In genomic region chr1:154973344-154974085, GRCh38 we compare ENCODE assay signal across 8 cellular contexts. TPM values are rescaled to one million over a fixed set of nuclear protein-coding genes. Genes with fewer than 3 reads are reported as not detected.
DNase-seq lines count a peak whose midpoint lies in the region; ATAC-seq and TF ChIP-seq lines count a peak whose summit lies in the region.

No MANE protein-coding gene starts in this region.

- H4K20me1 ChIP-seq in SK-N-SH (ENCODE audit: insufficient read depth) = peaks cover 10% of the 10 kb centered on the region; the same call in 1 of the 2 replicates

- H3K9me3 ChIP-seq in SK-N-SH = no peaks in the 10 kb centered on the region
- no peaks in the 10 kb centered on the region for H3K9me3 ChIP-seq in suprapubic skin

- H2AFZ ChIP-seq in SK-N-SH (ENCODE audit: low read depth) = no peak overlapping the region

- H3K4me1 ChIP-seq in SK-N-SH (ENCODE audit: control insufficient read depth in 1 of 2, insufficient read depth in 2 of 2, low read depth in 1 of 2, low read length in 1 of 2) (peaks cover 27 to 61% of the 10 kb centered on the region in 2 experiments), suprapubic skin (peaks cover 78% of the 10 kb centered on the region)

- peak; percentile 84 for DNase-seq in AG20443 (ENCODE audit: low spot score)
- DNase-seq in NCI-H1105 (lab: John Stamatoyannopoulos, UW) = peak; percentile 89
- peak; percentile 75 for DNase-seq in SK-N-SH
- peak; percentile 94 to 97 for DNase-seq in activated naive CD4-positive, alpha-beta T cell treated with anti-CD3 and anti-CD28 coated beads, Interleukin-2, amount 50 U/mL, for 72 hours (ENCODE audit: low spot score in 2 of 2)
- peak; percentile 95 for DNase-seq in glutamatergic neuron
- peak; percentile 98 for DNase-seq in omental fat pad (ENCODE audit: low spot score)
- DNase-seq in suprapubic skin (ENCODE audit: low spot score in 2 of 2) = peak; percentile 100

- peak; percentile 33 for TF ChIP-seq RAD21 in SK-N-SH (IDR thresholded peaks at IDR 0.05; ENCODE audit: low read length)

- POLR2A ChIA-PET in SK-N-SH (lab: Yijun Ruan, JAX) = interaction anchor here (0.7 to 3.1 kb wide), 7 partner anchors 9 to 26 kb away, joined by 3 to 13 read pairs (median 3); partner anchors contain the start of genes FLAD1, LENEP, PBXIP1 and PYGO2

- peaks cover 36% of the 10 kb centered on the region for H3F3A ChIP-seq in SK-N-SH (replicated peaks; ENCODE audit: insufficient read depth)

- H3K4me3 Mint-ChIP-seq in glutamatergic neuron (ENCODE audit: unreplicated experiment) = peak overlapping the region; percentile 82

- peaks cover 5 to 17% of the 10 kb centered on the region in 2 donors for H3K36me3 Mint-ChIP-seq in activated naive CD4-positive, alpha-beta T cell treated with anti-CD3 and anti-CD28 coated beads, Interleukin-2, amount 50 U/mL, for 72 hours
- no peaks in the 10 kb centered on the region for H3K36me3 Mint-ChIP-seq in glutamatergic neuron (ENCODE audit: unreplicated experiment)

- peaks cover 27% of the 10 kb centered on the region for H3K4me1 Mint-ChIP-seq in glutamatergic neuron (ENCODE audit: low read depth, unreplicated experiment)

- H3K27me3 ChIP-seq in SK-N-SH (ENCODE audit: insufficient read depth) (no peaks in the 10 kb centered on the region), suprapubic skin (no peaks in the 10 kb centered on the region)

- peak; percentile 5 for ATAC-seq in GM21528 (IDR thresholded peaks at IDR 0.05; ENCODE audit: low FRiP score, unreplicated experiment)
- peak; percentile 28 to 36 for ATAC-seq in activated naive CD4-positive, alpha-beta T cell treated with anti-CD3 and anti-CD28 coated beads, Interleukin-2, amount 50 U/mL, for 72 hours
- peak; percentile 33 for ATAC-seq in omental fat pad (ENCODE audit: low FRiP score)

- peak in 1 of 2 donors; percentile 34 for TF ChIP-seq POLR2A in suprapubic skin (IDR thresholded peaks at IDR 0.05)

- H3K27me3 Mint-ChIP-seq in glutamatergic neuron (ENCODE audit: unreplicated experiment) = peaks cover 6% of the 10 kb centered on the region

- H3K27ac Mint-ChIP-seq in activated naive CD4-positive, alpha-beta T cell treated with anti-CD3 and anti-CD28 coated beads, Interleukin-2, amount 50 U/mL, for 72 hours = no peak overlapping the region
- H3K27ac Mint-ChIP-seq in glutamatergic neuron (ENCODE audit: unreplicated experiment) = no peak overlapping the region

- 4% methylated on average over 35 of the region's 35 CpGs for WGBS in SK-N-SH (ENCODE audit: low lambda C conversion rate)
- WGBS in suprapubic skin = 4% methylated on average over 35 of the region's 35 CpGs

- CTCF ChIA-PET in SK-N-SH (lab: Yijun Ruan, JAX) = interaction anchor here (1.0 to 37.5 kb wide), 10 partner anchors 9 to 494 kb away, joined by 3 to 640 read pairs (median 6); partner anchors contain the start of genes FLAD1, LENEP and ZBTB7B

- TF ChIP-seq EP300 in SK-N-SH (IDR thresholded peaks at IDR 0.05; ENCODE audit: borderline replicate concordance in 1 of 2, low read depth in 1 of 2, low read length in 1 of 2) (no peak; a peak in 1 of 4 replicates), suprapubic skin (IDR thresholded peaks at IDR 0.05) (no peak)

- H3K9me2 ChIP-seq in SK-N-SH = no peaks in the 10 kb centered on the region

- H3K36me3 ChIP-seq in SK-N-SH (replicated peaks in 1 of 2; ENCODE audit: control insufficient read depth in 1 of 2, insufficient read depth in 2 of 2, low read length in 1 of 2) (peaks cover 3 to 10% of the 10 kb centered on the region in 2 experiments), suprapubic skin (peaks cover 3% of the 10 kb centered on the region)

- H3K4me3 ChIP-seq in SK-N-SH (ENCODE audit: low read depth in 2 of 2, low read length in 1 of 2) (peak overlapping the region; percentile 67 to 79), suprapubic skin (peak overlapping the region; percentile 73)

- H3K27ac ChIP-seq in SK-N-SH (ENCODE audit: low read depth in 2 of 2, low read length in 1 of 2) = peak overlapping the region; percentile 97 to 99
- H3K27ac ChIP-seq in suprapubic skin = peak overlapping the region; percentile 97

- peaks cover 70% of the 10 kb centered on the region for H3K79me2 ChIP-seq in SK-N-SH (ENCODE audit: insufficient read depth)

- H3K9me3 Mint-ChIP-seq in activated naive CD4-positive, alpha-beta T cell treated with anti-CD3 and anti-CD28 coated beads, Interleukin-2, amount 50 U/mL, for 72 hours = no peaks in the 10 kb centered on the region
- peaks cover 3% of the 10 kb centered on the region for H3K9me3 Mint-ChIP-seq in glutamatergic neuron (ENCODE audit: unreplicated experiment)

- peak overlapping the region; percentile 88 for H3K9ac ChIP-seq in SK-N-SH

- TF ChIP-seq CTCF in SK-N-SH (IDR thresholded peaks at IDR 0.05) (no peak; the same call in 1 of the 2 replicates), glutamatergic neuron (IDR thresholded peaks at IDR 0.05; ENCODE audit: partially characterized antibody, unreplicated experiment) (peak; percentile 18), omental fat pad (IDR thresholded peaks at IDR 0.05) (no peak), suprapubic skin (IDR thresholded peaks at IDR 0.05) (peak in 1 of 2 donors; percentile 7)

- H3K4me2 ChIP-seq in SK-N-SH = peak overlapping the region; percentile 98

TF ChIP-seq in SK-N-SH, 30 proteins besides CTCF, POLR2A, EP300 and RAD21 (continues in another document):
- TF ChIP-seq MXI1 (IDR thresholded peaks at IDR 0.05; ENCODE audit: low read depth, low read length) = peak; percentile 37; the same call in 1 of the 2 replicates
- TF ChIP-seq EZH2phosphoT487 (IDR thresholded peaks at IDR 0.05; ENCODE audit: borderline replicate concordance, low read depth) = no peak
- TF ChIP-seq GABPA (IDR thresholded peaks at IDR 0.05; ENCODE audit: low read depth) = no peak
- no peak for TF ChIP-seq TEAD4 (IDR thresholded peaks at IDR 0.05; ENCODE audit: borderline replicate concordance, insufficient read depth)
- peak; percentile 14; the same call in 1 of the 2 replicates for TF ChIP-seq RCOR1 (IDR thresholded peaks at IDR 0.05; ENCODE audit: low read length)
- no peak for TF ChIP-seq ELF1 (IDR thresholded peaks at IDR 0.05)
- TF ChIP-seq JUND (IDR thresholded peaks at IDR 0.05) = no peak
- TF ChIP-seq MEF2A (IDR thresholded peaks at IDR 0.05; ENCODE audit: borderline replicate concordance, low read depth) = no peak
- TF ChIP-seq ZBTB33 (IDR thresholded peaks at IDR 0.05; ENCODE audit: borderline replicate concordance, low read depth) = no peak

RNA-seq across cellular contexts. Expression of gene CKS1B, which starts 1.0 kb away (rescaled TPM):
- polyA plus RNA-seq in SK-N-SH (2012; rRNA removed) = 256 and 308 TPM in 2 replicates
- 286 and 340 TPM in 2 replicates for polyA plus RNA-seq in SK-N-SH (2012; cell fraction: cytosol; rRNA removed)
- 86.1 and 118 TPM in 2 replicates for polyA plus RNA-seq in SK-N-SH (2012; cell fraction: nucleus; rRNA removed)
- 100 to 1,000 TPM; 202 to 308 TPM for total RNA-seq in activated naive CD4-positive, alpha-beta T cell treated with anti-CD3 and anti-CD28 coated beads, Interleukin-2, amount 50 U/mL, for 72 hours
- total RNA-seq in glutamatergic neuron (ENCODE audit: unreplicated experiment) = 22.8 TPM
- 10 to 100 TPM; 34.0 to 72.8 (median 43.2) TPM for total RNA-seq in omental fat pad
- 10 to 100 TPM; 37.8 to 55.4 (median 49.7) TPM for total RNA-seq in suprapubic skin

RNA-seq across cellular contexts. Expression of gene SHC1, which starts 3.0 kb away (rescaled TPM):
- 338 and 395 TPM in 2 replicates for polyA plus RNA-seq in SK-N-SH (2012; rRNA removed)
- 199 and 274 TPM in 2 replicates for polyA plus RNA-seq in SK-N-SH (2012; cell fraction: cytosol; rRNA removed)
- 1,066 and 1,388 TPM in 2 replicates for polyA plus RNA-seq in SK-N-SH (2012; cell fraction: nucleus; rRNA removed)
- total RNA-seq in activated naive CD4-positive, alpha-beta T cell treated with anti-CD3 and anti-CD28 coated beads, Interleukin-2, amount 50 U/mL, for 72 hours = 10 to 100 TPM; 50.3 to 76.2 TPM
- 155 TPM for total RNA-seq in glutamatergic neuron (ENCODE audit: unreplicated experiment)
- 100 to 1,000 TPM; 152 to 265 (median 171) TPM for total RNA-seq in omental fat pad
- total RNA-seq in suprapubic skin = 100 to 1,000 TPM in 1 of 4 donors, 10 to 100 TPM in 3; 54.5 to 102 (median 69.5) TPM

RNA-seq across cellular contexts. Expression of gene FLAD1, which starts 9.6 kb away (rescaled TPM):
- 50.8 and 56.2 TPM in 2 replicates for polyA plus RNA-seq in SK-N-SH (2012; rRNA removed)
- 21.8 and 32.1 TPM in 2 replicates for polyA plus RNA-seq in SK-N-SH (2012; cell fraction: cytosol; rRNA removed)
- polyA plus RNA-seq in SK-N-SH (2012; cell fraction: nucleus; rRNA removed) = 130 and 147 TPM in 2 replicates
- total RNA-seq in activated naive CD4-positive, alpha-beta T cell treated with anti-CD3 and anti-CD28 coated beads, Interleukin-2, amount 50 U/mL, for 72 hours = 10 to 100 TPM; 40.8 to 41.9 TPM
- total RNA-seq in glutamatergic neuron (ENCODE audit: unreplicated experiment) (68.8 TPM), omental fat pad (10 to 100 TPM; 26.8 to 43.8 (median 30.9) TPM), suprapubic skin (10 to 100 TPM; 42.0 to 59.7 (median 52.3) TPM)

RNA-seq across cellular contexts. Expression of gene PYGO2, which starts 11.9 kb away (rescaled TPM):
- polyA plus RNA-seq in SK-N-SH (2012; rRNA removed) = 23.3 and 28.2 TPM in 2 replicates
- polyA plus RNA-seq in SK-N-SH (2012; cell fraction: cytosol; rRNA removed) = 14.3 and 19.8 TPM in 2 replicates
- polyA plus RNA-seq in SK-N-SH (2012; cell fraction: nucleus; rRNA removed) = 36.8 and 45.8 TPM in 2 replicates
- total RNA-seq in activated naive CD4-positive, alpha-beta T cell treated with anti-CD3 and anti-CD28 coated beads, Interleukin-2, amount 50 U/mL, for 72 hours = 10 to 100 TPM; 27.7 to 55.3 TPM
- total RNA-seq in glutamatergic neuron (ENCODE audit: unreplicated experiment) (32.7 TPM), omental fat pad (10 to 100 TPM; 10.2 to 21.2 (median 15.9) TPM), suprapubic skin (10 to 100 TPM; 34.2 to 46.7 (median 35.3) TPM)

RNA-seq across cellular contexts. Expression of gene PBXIP1, which starts 17.6 kb away (rescaled TPM):
- 55.9 and 64.3 TPM in 2 replicates for polyA plus RNA-seq in SK-N-SH (2012; rRNA removed)
- polyA plus RNA-seq in SK-N-SH (2012; cell fraction: cytosol; rRNA removed) = 35.9 and 48.4 TPM in 2 replicates
- polyA plus RNA-seq in SK-N-SH (2012; cell fraction: nucleus; rRNA removed) = 79.8 and 90.9 TPM in 2 replicates
- total RNA-seq in activated naive CD4-positive, alpha-beta T cell treated with anti-CD3 and anti-CD28 coated beads, Interleukin-2, amount 50 U/mL, for 72 hours = 10 to 100 TPM; 40.9 to 41.1 TPM
- total RNA-seq in glutamatergic neuron (ENCODE audit: unreplicated experiment) (29.9 TPM), omental fat pad (10 to 100 TPM; 65.0 to 93.7 (median 82.0) TPM), suprapubic skin (10 to 100 TPM; 41.4 to 67.4 (median 61.3) TPM)

Comparison
In these comparisons a context has a peak if more than half of its experiments do, and no peak if none do; other contexts are left out.
1. Peak in every context shown above with its lines: DNase-seq, ATAC-seq, H3K4me3 ChIP-seq and H3K27ac ChIP-seq.